18 cellular contexts compared by ENCODE assay signal in genomic region chr4:101357751-101358150, GRCh38. TPM values are rescaled to one million over a fixed set of nuclear protein-coding genes. Genes with fewer than 3 reads are reported as not detected.
DNase-seq lines count a peak whose midpoint lies in the region; ATAC-seq and TF ChIP-seq lines count a peak whose summit lies in the region.
"Had no signal": no experiment of that assay in that cellular context is flagged by ENCODE, and none has a peak within 500 bp of the region (broad histone marks: within the 10 kb centered on the region; RNA-seq: fewer than 3 reads in every experiment).

No MANE protein-coding gene starts in this region.

- H3K9ac ChIP-seq in mammary epithelial cell (ENCODE audit: insufficient read depth, low read length) = no peak overlapping the region

- BruUV-seq in mammary epithelial cell (replicated peaks; lab: Mats Ljungman, UMichigan) = no TSS peak

- no peaks in the 10 kb centered on the region for H3K27me3 ChIP-seq in AG04450 (ENCODE audit: control insufficient read depth, insufficient read depth, low read length)
- no peaks in the 10 kb centered on the region for H3K27me3 ChIP-seq in mammary epithelial cell (ENCODE audit: insufficient read depth, low read length)
- H3K27me3 ChIP-seq in hepatocyte = no peaks in the 10 kb centered on the region
- H3K27me3 ChIP-seq: colonic mucosa, MG63, pancreas, upper lobe of right lung had no signal

- H3K36me3 ChIP-seq in mammary epithelial cell (ENCODE audit: insufficient read depth, low read length) = no peaks in the 10 kb centered on the region
- H3K36me3 ChIP-seq in hepatocyte (replicated peaks; ENCODE audit: insufficient read depth, low read depth) = no peaks in the 10 kb centered on the region
- H3K36me3 ChIP-seq: colonic mucosa, MG63, pancreas, upper lobe of right lung had no signal

- DNase-seq in AG04450 (ENCODE audit: low read depth, low spot score) (no peak), M059J (ENCODE audit: low read depth) (peak; percentile 79), mammary epithelial cell (no peak), hepatocyte (ENCODE audit: low spot score) (no peak), GM13977 (ENCODE audit: low spot score) (no peak), AG08396 (ENCODE audit: low spot score) (no peak)
- DNase-seq: activated CD4-positive, alpha-beta T cell treated with anti-CD3 and anti-CD28 coated beads for 4 hours; activated gamma-delta T cell treated with Interleukin-2 at 50 U/mL for 16 hours; anterior cingulate cortex; colonic mucosa; MG63; pancreas; stimulated activated naive CD8-positive, alpha-beta T cell treated with anti-CD3 and anti-CD28 coated beads, Interleukin-15, amount 100 ng/mL, for 72 hours; upper lobe of right lung had no signal

- H3K4me3 ChIP-seq in AG04450 (ENCODE audit: low read depth, low read length) (no peak overlapping the region), mammary epithelial cell (replicated peaks in 1 of 3; ENCODE audit: insufficient read depth in 1 of 3, low read depth in 2 of 3, low read length in 3 of 3) (no peak overlapping the region), hepatocyte (no peak overlapping the region)
- H3K4me3 ChIP-seq: colonic mucosa, lung, MG63, pancreas, upper lobe of right lung had no signal

- peak overlapping the region; percentile 77 for H3K27ac ChIP-seq in AG04450 (ENCODE audit: low read depth, low read length)
- H3K27ac ChIP-seq in mammary epithelial cell (ENCODE audit: insufficient read depth, low read depth, low read length) = peak overlapping the region; percentile 100
- peak overlapping the region; percentile 83 for H3K27ac ChIP-seq in hepatocyte
- H3K27ac ChIP-seq: colonic mucosa, pancreas, upper lobe of right lung had no signal

- H3K79me2 ChIP-seq in mammary epithelial cell (ENCODE audit: insufficient read depth, low read length) = no peaks in the 10 kb centered on the region
- no peaks in the 10 kb centered on the region for H3K79me2 ChIP-seq in hepatocyte

- CTCF ChIA-PET in AG04450 (lab: Charles Lee) (interaction anchor here (1.3 kb wide), 1 partner anchor 10 kb away, joined by 3 read pairs; the partner anchor contains the start of gene PPP3CA), mammary epithelial cell (lab: Charles Lee; ENCODE audit: low non-redundant PET) (no interaction called here)

- H3K4me1 ChIP-seq in mammary epithelial cell (ENCODE audit: insufficient read depth, low read length) = peaks cover 37% of the 10 kb centered on the region
- H3K4me1 ChIP-seq in hepatocyte (ENCODE audit: insufficient read depth) = peaks cover 14% of the 10 kb centered on the region
- H3K4me1 ChIP-seq: colonic mucosa had no signal

- no peak for TF ChIP-seq CTCF in AG04450 (IDR thresholded peaks at IDR 0.05; ENCODE audit: low read depth, low read length)
- TF ChIP-seq CTCF in mammary epithelial cell (conservative IDR thresholded peaks at IDR 0.05 in 1 of 2, IDR thresholded peaks at IDR 0.05 in 1 of 2; ENCODE audit: extremely low read depth in 1 of 2, insufficient read depth in 1 of 2, low read depth in 1 of 2, low read length in 2 of 2) = no peak
- TF ChIP-seq CTCF in hepatocyte (IDR thresholded peaks at IDR 0.05; ENCODE audit: poor library complexity) = no peak
- no peak for TF ChIP-seq CTCF in GM13977 (IDR thresholded peaks at IDR 0.05; ENCODE audit: extremely low read depth, insufficient read depth, missing control alignments)

- intact Hi-C loops in mammary epithelial cell (cut with micrococcal nuclease) = loop anchor here (1.0 kb wide), 1 partner anchor 9 kb away; no protein-coding TSS in a partner anchor

- in situ Hi-C loops in mammary epithelial cell (cut with MboI; ENCODE audit: low sequenced_read_pairs in 2 of 2) (no loop called here), GM13977 (cut with MboI; ENCODE audit: low pct_unique_long_range_greater_than_20kb, low sequenced_read_pairs, unreplicated experiment) (no loop called here)

- H3K9me3 ChIP-seq in AG04450 (ENCODE audit: control insufficient read depth, insufficient read depth, low read length) (no peaks in the 10 kb centered on the region), mammary epithelial cell (replicated peaks; ENCODE audit: insufficient read depth, low read length) (no peaks in the 10 kb centered on the region), hepatocyte (ENCODE audit: low read depth) (no peaks in the 10 kb centered on the region)
- H3K9me3 ChIP-seq: colonic mucosa, MG63, pancreas, upper lobe of right lung had no signal

- whole genome bisulfite sequencing in mammary epithelial cell (ENCODE audit: low coverage, missing lambda C conversion rate) = 16% methylated on average over 3 of the region's 3 CpGs
- WGBS in hepatocyte (ENCODE audit: low lambda C conversion rate, missing lambda C conversion rate) = 67% methylated on average over 3 of the region's 3 CpGs

- dilution Hi-C loops in mammary epithelial cell (cut with HindIII; ENCODE audit: low sequenced_read_pairs) = no loop called here

- H2AFZ ChIP-seq in mammary epithelial cell (ENCODE audit: low read depth, low read length) = peak overlapping the region; percentile 76
- no peak overlapping the region for H2AFZ ChIP-seq in hepatocyte

- ATAC-seq in HG03442 (IDR thresholded peaks at IDR 0.05; ENCODE audit: unreplicated experiment) = no peak
- no peak for ATAC-seq in GM18861 (IDR thresholded peaks at IDR 0.05; ENCODE audit: unreplicated experiment)
- ATAC-seq: sciatic nerve; stimulated activated naive CD8-positive, alpha-beta T cell treated with anti-CD3 and anti-CD28 coated beads, Interleukin-15, amount 100 ng/mL, for 72 hours had no signal

- POLR2A ChIA-PET in AG04450 (lab: Yijun Ruan, JAX) = no interaction called here

- H3K4me2 ChIP-seq in mammary epithelial cell (ENCODE audit: insufficient read depth, low read depth, low read length) (no peak overlapping the region), hepatocyte (no peak overlapping the region)

- H3K9me2 ChIP-seq in hepatocyte (replicated peaks; ENCODE audit: insufficient read depth) = no peaks in the 10 kb centered on the region

- no peaks in the 10 kb centered on the region for H4K20me1 ChIP-seq in mammary epithelial cell (ENCODE audit: insufficient read depth, low read length)
- no peaks in the 10 kb centered on the region for H4K20me1 ChIP-seq in hepatocyte (ENCODE audit: insufficient read depth, poor library complexity, severe bottlenecking)

RNA-seq across cellular contexts. Expression of gene PPP3CA, which starts 10.4 kb away (rescaled TPM):
- polyA plus RNA-seq in AG04450 (2011; rRNA removed) (32.5 and 38.7 TPM in 2 replicates), mammary epithelial cell (28.1 TPM), hepatocyte (12.9 and 15.6 TPM in 2 replicates)
- polyA minus RNA-seq in AG04450 (2011; rRNA and poly(A)+ RNA removed) = 53.4 and 87.6 TPM in 2 replicates
- total RNA-seq in M059J (2014; rRNA removed; shearing (Covaris generic)) = 21.7 and 30.3 TPM in 2 replicates
- total RNA-seq in mammary epithelial cell (10 to 100 TPM; 85.5 to 88.4 TPM), hepatocyte (47.8 and 49.5 TPM in 2 replicates)
- polyA minus RNA-seq in mammary epithelial cell = 104 TPM
